Comparison of ENCODE assay signal across 20 cellular contexts in the genomic region with DNA sequence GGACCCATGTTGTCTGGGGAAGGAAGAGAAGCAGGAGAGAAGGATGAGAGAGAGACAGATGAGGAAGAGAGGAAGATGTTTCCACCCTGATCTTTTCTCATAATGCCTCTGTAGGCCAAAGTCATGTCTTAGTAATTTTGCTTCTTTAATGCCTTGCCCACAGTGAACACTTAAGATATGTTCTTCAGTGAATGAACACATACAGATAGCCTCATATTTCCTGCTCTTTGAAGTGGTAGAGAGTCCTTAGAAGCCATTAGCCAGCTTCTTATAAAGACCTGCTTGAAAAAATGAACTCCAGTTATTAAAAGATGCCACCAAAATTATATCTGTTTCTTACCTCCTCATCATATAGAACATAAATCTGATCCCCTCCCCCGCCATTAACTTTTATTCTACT.
"Had no signal": no experiment of that assay in that cellular context is flagged by ENCODE, and none has a peak within 500 bp of the region (broad histone marks: within the 10 kb centered on the region; RNA-seq: fewer than 3 reads in every experiment).

No MANE protein-coding gene starts in this region.

- H3K9ac ChIP-seq: SK-N-SH had no signal

- ATAC-seq: HepG2, K562 had no signal

- DNase-seq: IMR-90, MG63, NCI-H1092 treated with DMSO at 0.1 percent for 48 hours, NCI-H1436, NCI-H1694, NCI-H187 treated with DMSO at 0.1 percent for 48 hours, NCI-H2029 treated with DMSO at 0.1 percent for 48 hours, NCI-H2171, NCI-H226, NCI-H446, NCI-H510A, NCI-H524 treated with DMSO at 0.1 percent for 48 hours, NCI-H69, NCI-H774, RPMI8226, SHP77, SK-N-SH, SW 1271 had no signal

- H3K9me2 ChIP-seq: SK-N-SH had no signal

- H3K4me3 ChIP-seq: K562, MG63 had no signal

- H3K36me3 ChIP-seq: MG63 had no signal

- H3K9me3 ChIP-seq: MG63, SK-N-SH had no signal

- H3K4me2 ChIP-seq: SK-N-SH had no signal
